ENCODE assay signal across 8 cellular contexts in the genomic region with DNA sequence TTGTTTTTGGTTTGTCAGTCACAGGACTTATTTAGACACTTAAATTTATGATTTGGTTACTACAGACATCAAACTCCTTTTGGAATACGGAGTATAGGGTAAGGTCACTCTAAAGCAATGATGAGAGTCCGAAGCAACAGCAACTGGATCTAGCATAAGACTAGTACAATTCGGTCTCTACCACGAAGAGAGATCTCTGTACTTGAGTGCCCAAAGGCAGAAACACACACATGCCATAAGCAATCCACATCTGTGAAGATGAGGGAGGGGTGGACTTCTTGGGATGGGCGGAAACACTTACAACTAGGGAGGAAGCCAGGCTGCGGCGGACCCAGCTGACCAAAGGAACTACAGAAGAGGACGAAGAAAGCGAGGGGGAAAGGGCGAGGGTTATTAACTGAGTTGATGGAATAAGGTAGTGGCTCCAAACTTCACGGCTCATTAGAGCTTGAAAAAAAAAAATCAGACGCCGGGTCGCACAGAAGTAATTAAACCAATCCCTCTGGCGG. TPM values are rescaled to one million over a fixed set of nuclear protein-coding genes. Genes with fewer than 3 reads are reported as not detected.
DNase-seq lines count a peak whose midpoint lies in the region; ATAC-seq and TF ChIP-seq lines count a peak whose summit lies in the region.

No MANE protein-coding gene starts in this region.

- peak; percentile 58 for DNase-seq in BE2C
- peak; percentile 22 for DNase-seq in Panc1 (ENCODE audit: low read depth, low spot score)
- peak; percentile 10 for DNase-seq in brain pericyte (ENCODE audit: low read depth, low spot score)
- DNase-seq in immature natural killer cell, result no peak
- DNase-seq in spleen, result peak; percentile 83
- DNase-seq in stimulated activated naive CD4-positive, alpha-beta T cell treated with Interleukin-2 at 50 U/mL for 16 hours (lab: John Stamatoyannopoulos, UW), result no peak

- H3K4me3 Mint-ChIP-seq in immature natural killer cell, result peak overlapping the region; percentile 93 to 99 (median 98)

- H3K9me3 ChIP-seq in BE2C (no peaks in the 10 kb centered on the region), Panc1 (ENCODE audit: control insufficient read depth, insufficient read depth, low read depth, low read length) (no peaks in the 10 kb centered on the region), spleen (no peaks in the 10 kb centered on the region)

- peaks cover 0 to 18% (median 12%) of the 10 kb centered on the region in 3 donors for H3K27me3 Mint-ChIP-seq in immature natural killer cell (ENCODE audit: low read depth in 3 of 3)

- 2 to 4% (median 3%) methylated on average over 15 of the region's 15 CpGs for WGBS in spleen, 5 donors

- no peaks in the 10 kb centered on the region for H3K9me3 Mint-ChIP-seq in immature natural killer cell

- ATAC-seq in GM18873 (IDR thresholded peaks at IDR 0.05; ENCODE audit: low FRiP score, unreplicated experiment) (peak; percentile 24), HG03159 (IDR thresholded peaks at IDR 0.05; ENCODE audit: unreplicated experiment) (peak; percentile 23), Panc1 (peak; percentile 76)

- peak overlapping the region; percentile 95 to 100 (median 99) for H3K27ac Mint-ChIP-seq in immature natural killer cell

- peaks cover 19% of the 10 kb centered on the region in 2 donors for H3K4me1 Mint-ChIP-seq in immature natural killer cell

- H3K36me3 ChIP-seq in BE2C (no peaks in the 10 kb centered on the region), Panc1 (ENCODE audit: control insufficient read depth, insufficient read depth, low read length) (no peaks in the 10 kb centered on the region; the same call in 1 of the 2 replicates), spleen (peaks cover 0 to 4% (median 0%) of the 10 kb centered on the region in 6 donors)

- H3K4me1 ChIP-seq in BE2C (no peaks in the 10 kb centered on the region), Panc1 (ENCODE audit: control insufficient read depth, insufficient read depth, low read length) (peaks cover 9% of the 10 kb centered on the region), spleen (peaks cover 0 to 30% (median 21%) of the 10 kb centered on the region in 6 donors)

- CTCF ChIA-PET in Panc1 (lab: Charles Lee), result interaction anchor here (0.7 kb wide), 1 partner anchor 828 kb away, joined by 3 read pairs; no protein-coding TSS in a partner anchor

- TF ChIP-seq CTCF in BE2C (IDR thresholded peaks at IDR 0.05; ENCODE audit: low read depth, low read length) (peak; percentile 12; the same call in 1 of the 2 replicates), Panc1 (IDR thresholded peaks at IDR 0.05) (no peak), spleen (IDR thresholded peaks at IDR 0.05 in 8 of 11, conservative IDR thresholded peaks at IDR 0.05 in 3 of 11) (peak in 1 of 11 experiments; percentile 18)

- H3K4me3 ChIP-seq in BE2C (ENCODE audit: low read depth, low read length) (peak overlapping the region; percentile 71), Panc1 (ENCODE audit: low read depth in 2 of 2, low read length in 2 of 2) (peak overlapping the region; percentile 76 to 97), spleen (peak overlapping the region; percentile 50 to 89 (median 60))

- TF ChIP-seq POLR2A in spleen (IDR thresholded peaks at IDR 0.05), result no peak

- TSS peak; percentile 87 for BruUV-seq in Panc1 (replicated peaks; lab: Mats Ljungman, UMichigan)

- no peaks in the 10 kb centered on the region for H3K27me3 ChIP-seq in BE2C
- no peaks in the 10 kb centered on the region for H3K27me3 ChIP-seq in Panc1 (ENCODE audit: control insufficient read depth, insufficient read depth, low read length)
- no peaks in the 10 kb centered on the region for H3K27me3 ChIP-seq in spleen (replicated peaks in 1 of 7)

- H3K27ac ChIP-seq in Panc1 (ENCODE audit: low read length) (peak overlapping the region; percentile 98), spleen (peak overlapping the region; percentile 92 to 99 (median 97))

- in situ Hi-C loops in Panc1 (cut with HindIII; ENCODE audit: low pct_unique_long_range_greater_than_20kb, low sequenced_read_pairs), result no loop called here

- POLR2A ChIA-PET in Panc1 (lab: Charles Lee), result interaction anchor here (0.6 kb wide), 1 partner anchor 174 kb away, joined by 4 read pairs; no protein-coding TSS in a partner anchor

- no peaks in the 10 kb centered on the region for H3K36me3 Mint-ChIP-seq in immature natural killer cell

- intact Hi-C loops in Panc1 (cut with micrococcal nuclease; ENCODE audit: unreplicated experiment), result no loop called here
- intact Hi-C loops in spleen (cut with DNase I; ENCODE audit: low total_unique reads), result no loop called here

RNA-seq across cellular contexts. Expression of a gene that starts 0.6 kb away (rescaled TPM):
- polyA plus RNA-seq in BE2C (2012; ENCODE audit: insufficient read depth, insufficient read length, low read depth), result 17.8 TPM
- total RNA-seq in Panc1 (2021; ENCODE audit: unreplicated experiment) (24.0 TPM), spleen (10 to 100 TPM; 12.4 to 26.9 (median 17.3) TPM)
- polyA plus RNA-seq in Panc1 (2012; ENCODE audit: insufficient read length), result 15.8 TPM
- polyA plus RNA-seq in immature natural killer cell (10 to 100 TPM; 12.4 to 14.5 (median 14.3) TPM), spleen (1 to 10 TPM; 4.0 to 5.6 (median 4.5) TPM)

Comparison
In these comparisons a context has a peak if more than half of its experiments do, and no peak if none do; other contexts are left out.
1. DNase-seq: peak in BE2C (single experiment), Panc1 (single experiment), brain pericyte (single experiment) and spleen (single experiment); none in immature natural killer cell (0 of 3) and stimulated activated naive CD4-positive, alpha-beta T cell treated with Interleukin-2 at 50 U/mL for 16 hours (single experiment).
2. ATAC-seq: peak in every context shown above with its lines; median percentile 76 in Panc1; 24 in GM18873; 23 in HG03159.
3. Peak in every context shown above with its lines, with median percentiles within 50 percentile points of each other: H3K4me3 ChIP-seq.